ENCODE assay signal across 23 cellular contexts in the genomic region with DNA sequence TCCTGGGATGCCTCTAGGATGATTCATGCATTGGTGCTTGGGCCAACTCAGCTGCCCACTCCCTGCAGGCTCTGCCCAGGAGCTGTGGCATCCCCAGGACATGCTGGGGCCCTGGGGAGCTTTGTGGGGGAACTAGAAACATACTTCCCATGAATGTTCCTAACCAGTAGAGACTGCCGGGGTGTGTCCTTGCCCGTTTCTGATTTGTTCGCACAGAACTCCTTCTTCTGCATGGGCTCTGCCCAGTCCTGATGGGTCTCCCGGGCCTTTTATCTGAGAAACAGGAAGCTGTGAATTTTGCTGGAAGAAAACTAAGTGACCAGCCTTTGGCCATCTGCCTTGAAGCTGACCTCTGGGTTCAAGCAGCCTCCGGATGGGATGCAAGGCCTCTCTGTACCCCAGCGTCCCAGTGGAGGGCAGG.
A peak's percentile ranks its signal among the peaks of the same experiment; 100 is the strongest.
DNase-seq lines count a peak whose midpoint lies in the region; ATAC-seq and TF ChIP-seq lines count a peak whose summit lies in the region.
"Had no signal": no experiment of that assay in that cellular context is flagged by ENCODE, and none has a peak within 500 bp of the region (broad histone marks: within the 10 kb centered on the region; RNA-seq: fewer than 3 reads in every experiment).

No MANE protein-coding gene starts in this region.

- peak overlapping the region in 1 of 2 donors; percentile 19 for H3K27ac ChIP-seq in coronary artery
- H3K27ac ChIP-seq: C4-2B, hepatocyte, HL-60, stomach, upper lobe of left lung, WERI-Rb-1 had no signal

- no peak overlapping the region for H3K4me3 ChIP-seq in coronary artery
- H3K4me3 ChIP-seq: hepatocyte, stomach, upper lobe of left lung had no signal

- no peak for TF ChIP-seq CTCF in coronary artery (IDR thresholded peaks at IDR 0.05)

- peak; percentile 9 for DNase-seq in ELR (ENCODE audit: low read depth)
- peak; percentile 76 for DNase-seq in NCI-H226
- peak; percentile 8 for DNase-seq in fibroblast of peridontal ligament (ENCODE audit: extremely low read depth)
- DNase-seq in sciatic nerve (ENCODE audit: low spot score), result no peak
- DNase-seq in coronary artery (ENCODE audit: low spot score), result no peak
- DNase-seq in SIG-M5 (lab: John Stamatoyannopoulos, UW), result no peak
- DNase-seq: activated CD4-positive, alpha-beta memory T cell treated with anti-CD3 and anti-CD28 coated beads for 36 hours; effector memory CD8-positive, alpha-beta T cell; mesendoderm; naive thymus-derived CD8-positive, alpha-beta T cell; NCI-H2029; NCI-H510A; posterior cingulate gyrus; RPMI8226; stimulated activated CD4-positive, alpha-beta T cell treated with anti-CD3 and anti-CD28 coated beads, Interleukin-4, amount 100 ng/mL, for 1 hour; stomach; T-cell; WERI-Rb-1 had no signal

- intact Hi-C loops in sciatic nerve (cut with DNase I), result loop anchor here (5.0 kb wide), 1 partner anchor 446 kb away; no protein-coding TSS in a partner anchor

- ATAC-seq in sciatic nerve (peak; percentile 80), HG02885 (IDR thresholded peaks at IDR 0.05; ENCODE audit: poor library complexity, unreplicated experiment) (no peak)
- ATAC-seq: effector memory CD8-positive, alpha-beta T cell; naive thymus-derived CD8-positive, alpha-beta T cell; T-cell had no signal

Comparison
In these comparisons a context has a peak if more than half of its experiments do, and no peak if none do; other contexts are left out.
1. DNase-seq: peak in ELR (single experiment), NCI-H226 (single experiment) and fibroblast of peridontal ligament (single experiment); none in sciatic nerve (single experiment), coronary artery (single experiment) and SIG-M5 (single experiment).